Comparison of ENCODE assay signal across 7 cellular contexts in genomic region chr6:42572523-42572922, GRCh38.
A peak's percentile ranks its signal among the peaks of the same experiment; 100 is the strongest.
DNase-seq lines count a peak whose midpoint lies in the region; ATAC-seq and TF ChIP-seq lines count a peak whose summit lies in the region.

No MANE protein-coding gene starts in this region.

- H3K4me1 ChIP-seq in neutrophil (ENCODE audit: control insufficient read depth in 1 of 2, insufficient read depth in 1 of 2, low read depth in 1 of 2, low read length in 1 of 2) = peaks cover 58 to 59% of the 10 kb centered on the region in 2 experiments

- peak overlapping the region; percentile 40 to 52 for H3K4me3 ChIP-seq in neutrophil (ENCODE audit: low read depth in 1 of 2, low read length in 1 of 2)

- no peak for TF ChIP-seq CTCF in neutrophil (IDR thresholded peaks at IDR 0.05)

- peaks cover 28% of the 10 kb centered on the region for H3K36me3 ChIP-seq in neutrophil

- peak; percentile 73 for ATAC-seq in GM18873 (IDR thresholded peaks at IDR 0.05; ENCODE audit: low FRiP score, unreplicated experiment)
- peak; percentile 88 for ATAC-seq in HG02798 (IDR thresholded peaks at IDR 0.05; ENCODE audit: poor library complexity, unreplicated experiment)

- H3K27ac ChIP-seq in neutrophil = peak overlapping the region; percentile 99

- DNase-seq in NOMO-1 treated with DMSO at 0.1 percent for 48 hours (lab: John Stamatoyannopoulos, UW; ENCODE audit: unreplicated experiment) = peak; percentile 82
- no peak for DNase-seq in NCI-H345 treated with DMSO at 0.1 percent for 48 hours (lab: John Stamatoyannopoulos, UW; ENCODE audit: unreplicated experiment)
- DNase-seq in NCI-H226 = no peak
- DNase-seq in SHP77 (lab: John Stamatoyannopoulos, UW) = no peak

- no peaks in the 10 kb centered on the region for H3K9me3 ChIP-seq in neutrophil

- H3K27me3 ChIP-seq in neutrophil = no peaks in the 10 kb centered on the region
